In genomic region chr13:43573361-43573740, GRCh38 we compare ENCODE assay signal across 1 cellular context.
TF ChIP-seq lines count a peak whose summit lies in the region.

No MANE protein-coding gene starts in this region.

TF ChIP-seq in SK-N-SH, 30 proteins besides CTCF, POLR2A, EP300 and RAD21 (continued from another document):
- TF ChIP-seq PBX3 (IDR thresholded peaks at IDR 0.05): no peak
- no peak for TF ChIP-seq NRF1 (IDR thresholded peaks at IDR 0.05; ENCODE audit: low read depth, low read length)
